In genomic region chr9:96136992-96137665, GRCh38 we compare ENCODE assay signal across 9 cellular contexts.
DNase-seq lines count a peak whose midpoint lies in the region; ATAC-seq and FAIRE-seq lines count a peak whose summit lies in the region.
"Had no signal": no experiment of that assay in that cellular context is flagged by ENCODE, and none has a peak within 500 bp of the region (broad histone marks: within the 10 kb centered on the region; RNA-seq: fewer than 3 reads in every experiment).

No MANE protein-coding gene starts in this region.

- peak overlapping the region; percentile 71 to 83 (median 79) for H3K9ac ChIP-seq in BLaER1 treated with 17β-estradiol and CSF1 and Interleukin-3, amounts not matched to agents 10 nM and 100 nM

- H3K4me1 ChIP-seq in BLaER1 treated with 17β-estradiol and CSF1 and Interleukin-3, amounts not matched to agents 10 nM and 100 nM = peaks cover 69 to 86% (median 78%) of the 10 kb centered on the region in 10 experiments

- peaks cover 3% of the 10 kb centered on the region for H3K9me3 Mint-ChIP-seq in activated CD4-positive, alpha-beta memory T cell treated with anti-CD3 and anti-CD28 coated beads, Interleukin-2, amount 10 ng/mL, durations not matched to agents 7 days and 5 days

- no peak overlapping the region for H3K4me3 Mint-ChIP-seq in activated CD4-positive, alpha-beta memory T cell treated with anti-CD3 and anti-CD28 coated beads, Interleukin-2, amount 10 ng/mL, durations not matched to agents 7 days and 5 days

- H3K27ac ChIP-seq in BLaER1 treated with 17β-estradiol and CSF1 and Interleukin-3, amounts not matched to agents 10 nM and 100 nM = peak overlapping the region; percentile 74 to 97 (median 92)
- H3K27ac ChIP-seq in temporal lobe (ENCODE audit: low read depth, low read length) = peak overlapping the region; percentile 93
- H3K27ac ChIP-seq: neutrophil had no signal

- POLR2A ChIA-PET in activated CD4-positive, alpha-beta memory T cell treated with anti-CD3 and anti-CD28 coated beads, Interleukin-2, amount 10 ng/mL, durations not matched to agents 7 days and 5 days (lab: Charles Lee) = interaction anchor here (1.1 to 1.5 kb wide), 2 partner anchors 12 to 13 kb away, joined by 3 to 6 read pairs; no protein-coding TSS in a partner anchor

- H3K4me1 Mint-ChIP-seq in activated CD4-positive, alpha-beta memory T cell treated with anti-CD3 and anti-CD28 coated beads, Interleukin-2, amount 10 ng/mL, durations not matched to agents 7 days and 5 days = peaks cover 22% of the 10 kb centered on the region

- H3K36me3 ChIP-seq in BLaER1 treated with 17β-estradiol and CSF1 and Interleukin-3, amounts not matched to agents 10 nM and 100 nM = no peaks in the 10 kb centered on the region
- H3K36me3 ChIP-seq: neutrophil had no signal

- peak overlapping the region; percentile 72 to 88 (median 85) for H3K4me2 ChIP-seq in BLaER1 treated with 17β-estradiol and CSF1 and Interleukin-3, amounts not matched to agents 10 nM and 100 nM

- H3K4me3 ChIP-seq in BLaER1 treated with 17β-estradiol and CSF1 and Interleukin-3, amounts not matched to agents 10 nM and 100 nM = peak overlapping the region in 7 of 10 experiments; percentile 10 to 47 (median 29); a peak in 7 of 20 replicates

- no peaks in the 10 kb centered on the region for H4K20me1 ChIP-seq in BLaER1 treated with 17β-estradiol and CSF1 and Interleukin-3, amounts not matched to agents 10 nM and 100 nM

- CTCF ChIA-PET in activated CD4-positive, alpha-beta memory T cell treated with anti-CD3 and anti-CD28 coated beads, Interleukin-2, amount 10 ng/mL, durations not matched to agents 7 days and 5 days (lab: Charles Lee) = interaction anchor here (0.9 kb wide), 1 partner anchor 13 kb away, joined by 3 read pairs; no protein-coding TSS in a partner anchor

- FAIRE-seq in GM19239 (lab: Jason Lieb, UNC) = peak; percentile 99

- DNase-seq in GM19239 (ENCODE audit: insufficient read length, low spot score) (peak; percentile 62), islet precursor cell (peak; percentile 71), SHP77 (lab: John Stamatoyannopoulos, UW) (no peak)
- DNase-seq in activated CD4-positive, alpha-beta memory T cell treated with anti-CD3 and anti-CD28 coated beads, Interleukin-2, amount 10 ng/mL, durations not matched to agents 7 days and 5 days = peak; percentile 32
- DNase-seq in stimulated activated CD4-positive, alpha-beta T cell treated with anti-CD3 and anti-CD28 coated beads, Interleukin-4, amount 100 ng/mL, for 1 hour = no peak

- H3K9me3 ChIP-seq in BLaER1 treated with 17β-estradiol and CSF1 and Interleukin-3, amounts not matched to agents 10 nM and 100 nM (replicated peaks in 1 of 11) = peaks cover 3 to 29% (median 17%) of the 10 kb centered on the region in 11 experiments; a peak in 18 of 22 replicates
- H3K9me3 ChIP-seq: neutrophil had no signal

- peaks cover 12% of the 10 kb centered on the region for H3K27me3 Mint-ChIP-seq in activated CD4-positive, alpha-beta memory T cell treated with anti-CD3 and anti-CD28 coated beads, Interleukin-2, amount 10 ng/mL, durations not matched to agents 7 days and 5 days

- ATAC-seq in HG03159 (IDR thresholded peaks at IDR 0.05; ENCODE audit: unreplicated experiment) = peak; percentile 92

- no peak overlapping the region for H3K27ac Mint-ChIP-seq in activated CD4-positive, alpha-beta memory T cell treated with anti-CD3 and anti-CD28 coated beads, Interleukin-2, amount 10 ng/mL, durations not matched to agents 7 days and 5 days

- no peaks in the 10 kb centered on the region for H3K36me3 Mint-ChIP-seq in activated CD4-positive, alpha-beta memory T cell treated with anti-CD3 and anti-CD28 coated beads, Interleukin-2, amount 10 ng/mL, durations not matched to agents 7 days and 5 days (ENCODE audit: low read depth)

- H3K27me3 ChIP-seq in BLaER1 treated with 17β-estradiol and CSF1 and Interleukin-3, amounts not matched to agents 10 nM and 100 nM = no peaks in the 10 kb centered on the region
- H3K27me3 ChIP-seq: neutrophil had no signal

Comparison
In these comparisons a context has a peak if more than half of its experiments do, and no peak if none do; other contexts are left out.
1. DNase-seq: peak in GM19239 (single experiment), activated CD4-positive, alpha-beta memory T cell treated with anti-CD3 and anti-CD28 coated beads, Interleukin-2, amount 10 ng/mL, durations not matched to agents 7 days and 5 days (single experiment) and islet precursor cell (single experiment); none in SHP77 (0 of 2) and stimulated activated CD4-positive, alpha-beta T cell treated with anti-CD3 and anti-CD28 coated beads, Interleukin-4, amount 100 ng/mL, for 1 hour (single experiment).